In the genomic region with DNA sequence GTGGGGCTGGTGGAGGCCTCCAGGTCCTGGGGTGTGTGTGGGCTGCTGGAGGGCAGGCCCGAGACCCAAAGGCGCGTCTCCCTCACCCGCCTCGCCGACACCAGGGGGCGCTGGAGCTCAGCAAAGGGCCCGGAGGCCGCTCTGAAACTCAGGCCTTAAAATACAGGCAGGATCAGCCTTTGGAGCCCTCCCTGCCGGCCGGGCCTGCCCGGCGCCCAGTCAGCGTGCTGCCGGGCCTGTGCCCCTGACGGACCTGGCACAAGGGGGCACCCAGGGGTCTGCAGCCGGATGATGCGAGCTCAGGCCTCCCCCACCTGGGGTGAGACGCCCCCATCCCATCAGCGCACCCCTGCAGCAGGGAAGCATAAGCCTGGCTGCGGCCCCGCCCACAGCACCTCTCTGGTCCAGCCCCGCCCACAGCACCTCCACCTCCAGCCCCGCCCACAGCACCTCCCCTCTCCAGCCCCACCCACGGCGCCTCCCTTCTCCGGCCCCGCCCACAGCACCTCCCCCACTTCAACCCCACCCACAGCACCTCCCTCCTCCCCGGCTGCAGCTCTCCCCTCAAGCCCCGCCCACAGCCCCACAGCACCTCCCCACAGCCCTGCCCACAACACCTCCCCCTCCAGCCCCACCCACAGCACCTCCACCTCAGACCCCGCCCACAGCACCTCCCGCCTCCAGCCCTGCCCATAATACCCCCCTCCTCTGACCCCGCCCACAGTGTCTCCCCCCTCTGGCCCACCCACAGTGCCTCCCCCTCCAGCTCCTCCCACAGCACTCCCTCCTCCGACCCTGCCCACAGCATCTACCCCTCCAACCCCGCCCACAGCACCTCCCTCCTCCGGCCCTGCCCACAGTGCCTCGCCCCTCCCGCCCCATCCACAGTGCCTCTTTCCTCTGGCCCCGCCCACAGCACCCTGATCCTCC, we compare ENCODE assay signal across 8 cellular contexts.
DNase-seq lines count a peak whose midpoint lies in the region; ATAC-seq, FAIRE-seq and TF ChIP-seq lines count a peak whose summit lies in the region.

No MANE protein-coding gene starts in this region.

- peak; percentile 95 for TF ChIP-seq CTCF in coronary artery (IDR thresholded peaks at IDR 0.05)

- H3K4me3 ChIP-seq in coronary artery: peak overlapping the region; percentile 67

- DNase-seq in GM18507 (ENCODE audit: extremely low spot score, insufficient read length, low read depth) (peak; percentile 38), NCI-H226 (peak; percentile 87), coronary artery (ENCODE audit: low spot score) (peak; percentile 89), left kidney (ENCODE audit: low read depth, low spot score) (peak; percentile 88)
- peak; percentile 52 to 63 for DNase-seq in activated CD4-positive, alpha-beta T cell treated with anti-CD3 and anti-CD28 coated beads, Interleukin-2, amount 50 U/mL, for 24 hours (ENCODE audit: low read depth in 1 of 2, low spot score in 1 of 2)
- peak; percentile 76 to 83 for DNase-seq in stimulated activated CD4-positive, alpha-beta T cell treated with anti-CD3 and anti-CD28 coated beads, Interleukin-2, amount 100 ng/mL, for 24 hours

- no peak for FAIRE-seq in GM18507 (lab: Jason Lieb, UNC)

- no peak for ATAC-seq in HG02852 (IDR thresholded peaks at IDR 0.05; ENCODE audit: unreplicated experiment)
- no peak for ATAC-seq in HG03025 (IDR thresholded peaks at IDR 0.05; ENCODE audit: low FRiP score, unreplicated experiment)

- H3K27ac ChIP-seq in coronary artery: peak overlapping the region in 1 of 2 donors; percentile 76

Comparison
In these comparisons a context has a peak if more than half of its experiments do, and no peak if none do; other contexts are left out.
1. DNase-seq: peak in every context shown above with its lines; median percentile 89 in coronary artery; 88 in left kidney; 87 in NCI-H226; 80 in stimulated activated CD4-positive, alpha-beta T cell treated with anti-CD3 and anti-CD28 coated beads, Interleukin-2, amount 100 ng/mL, for 24 hours; 58 in activated CD4-positive, alpha-beta T cell treated with anti-CD3 and anti-CD28 coated beads, Interleukin-2, amount 50 U/mL, for 24 hours; 38 in GM18507.